ENCODE assay signal across 8 cellular contexts in genomic region chr3:151282921-151283320, GRCh38. TPM values are rescaled to one million over a fixed set of nuclear protein-coding genes. Genes with fewer than 3 reads are reported as not detected.
DNase-seq lines count a peak whose midpoint lies in the region; ATAC-seq and TF ChIP-seq lines count a peak whose summit lies in the region.

No MANE protein-coding gene starts in this region.

- in situ Hi-C loops in GM13977 (cut with MboI; ENCODE audit: low pct_unique_long_range_greater_than_20kb, low sequenced_read_pairs, unreplicated experiment), result no loop called here

- no peak overlapping the region for H2AFZ ChIP-seq in MM.1S (ENCODE audit: low read length)

- no peaks in the 10 kb centered on the region for H3K27me3 Mint-ChIP-seq in naive B cell

- no peak overlapping the region for H3K27ac ChIP-seq in MM.1S (ENCODE audit: low read length)

- no peak overlapping the region for H3K4me2 ChIP-seq in MM.1S (ENCODE audit: low read depth, low read length)

- H3K4me1 Mint-ChIP-seq in naive B cell, result peaks cover 26 to 40% (median 36%) of the 10 kb centered on the region in 3 donors

- H3K9me3 ChIP-seq in MM.1S (replicated peaks; ENCODE audit: insufficient read depth, low read length), result no peaks in the 10 kb centered on the region

- no peak overlapping the region for H3K4me3 Mint-ChIP-seq in naive B cell

- TF ChIP-seq CTCF in GM13977 (IDR thresholded peaks at IDR 0.05; ENCODE audit: extremely low read depth, insufficient read depth, missing control alignments) (peak; percentile 44), MM.1S (IDR thresholded peaks at IDR 0.05; ENCODE audit: low read length) (peak; percentile 58), epithelial cell of esophagus (IDR thresholded peaks at IDR 0.05; ENCODE audit: insufficient read depth, low read depth, low read length, missing control alignments) (peak; percentile 56)

- H3K4me3 ChIP-seq in MM.1S (ENCODE audit: low read length) (no peak overlapping the region), epithelial cell of esophagus (ENCODE audit: low read length) (no peak overlapping the region)

- DNase-seq in AG20443 (ENCODE audit: low spot score) (peak; percentile 56), GM13977 (ENCODE audit: low spot score) (peak; percentile 51), MM.1S (peak; percentile 59), SK-N-DZ (ENCODE audit: low spot score) (peak; percentile 59), epithelial cell of esophagus (ENCODE audit: low read depth) (peak; percentile 72), naive B cell (peak; percentile 62)
- DNase-seq in stimulated activated CD4-positive, alpha-beta T cell treated with anti-CD3 and anti-CD28 coated beads, Interleukin-4, amount 100 ng/mL, for 4 hours, result no peak

- H3K36me3 Mint-ChIP-seq in naive B cell, result no peaks in the 10 kb centered on the region

- no peaks in the 10 kb centered on the region for H3K4me1 ChIP-seq in MM.1S (ENCODE audit: low read length)

- H3K27me3 ChIP-seq in MM.1S (replicated peaks; ENCODE audit: insufficient read depth, low read length), result no peaks in the 10 kb centered on the region

- no peaks in the 10 kb centered on the region for H3K79me2 ChIP-seq in MM.1S (ENCODE audit: low read length)

- no peaks in the 10 kb centered on the region for H3K9me2 ChIP-seq in MM.1S (replicated peaks; ENCODE audit: insufficient read depth, low read length)

- H3K27ac Mint-ChIP-seq in naive B cell, result peak overlapping the region in 1 of 6 donors; percentile 89

- no peaks in the 10 kb centered on the region for H3K9me3 Mint-ChIP-seq in naive B cell

- H4K20me1 ChIP-seq in MM.1S (ENCODE audit: insufficient read depth, low read length), result no peaks in the 10 kb centered on the region

- H3K9ac ChIP-seq in MM.1S (ENCODE audit: low read length), result no peak overlapping the region

- no peaks in the 10 kb centered on the region for H3F3A ChIP-seq in MM.1S (ENCODE audit: insufficient read depth, low read length)

- no peaks in the 10 kb centered on the region for H3K36me3 ChIP-seq in MM.1S (replicated peaks; ENCODE audit: insufficient read depth, low read length)

- ATAC-seq in naive B cell (ENCODE audit: low read depth in 2 of 2), result peak in 1 of 2 donors; percentile 12
- ATAC-seq in GM18870 (IDR thresholded peaks at IDR 0.05; ENCODE audit: unreplicated experiment), result no peak

RNA-seq across cellular contexts. Expression of gene P2RY14, which starts 4.6 kb away (rescaled TPM):
- polyA plus RNA-seq in SK-N-DZ (2014; cell fraction: cytosol; rRNA removed), result not detected in 2 replicates
- polyA plus RNA-seq in SK-N-DZ (2014; cell fraction: nucleus; rRNA removed), result not detected in 2 replicates
- 10 to 100 TPM; 35.9 to 74.9 (median 53.4) TPM for polyA plus RNA-seq in naive B cell (ENCODE audit: low read depth in 6 of 6)

RNA-seq across cellular contexts. Expression of gene GPR87, which starts 33.7 kb away (rescaled TPM):
- not detected in 2 replicates for polyA plus RNA-seq in SK-N-DZ (2014; cell fraction: cytosol; rRNA removed)
- not detected in 2 replicates for polyA plus RNA-seq in SK-N-DZ (2014; cell fraction: nucleus; rRNA removed)
- polyA plus RNA-seq in naive B cell (ENCODE audit: low read depth in 6 of 6), result not detected

RNA-seq across cellular contexts. Expression of gene P2RY13, which starts 46.4 kb away (rescaled TPM):
- not detected in 2 replicates for polyA plus RNA-seq in SK-N-DZ (2014; cell fraction: cytosol; rRNA removed)
- polyA plus RNA-seq in SK-N-DZ (2014; cell fraction: nucleus; rRNA removed), result not detected in 2 replicates
- 1 to 10 TPM in 1 of 6 donors, under 1 TPM in 4, not detected in 1; 0.14 to 1.1 (median 0.29) TPM for polyA plus RNA-seq in naive B cell (ENCODE audit: low read depth in 6 of 6)

Comparison
In these comparisons a context has a peak if more than half of its experiments do, and no peak if none do; other contexts are left out.
1. DNase-seq: peak in AG20443 (single experiment), GM13977 (single experiment), MM.1S (single experiment), SK-N-DZ (single experiment), epithelial cell of esophagus (single experiment) and naive B cell (single experiment); none in stimulated activated CD4-positive, alpha-beta T cell treated with anti-CD3 and anti-CD28 coated beads, Interleukin-4, amount 100 ng/mL, for 4 hours (0 of 2).
2. Peak in every context shown above with its lines, with median percentiles within 50 percentile points of each other: CTCF ChIP-seq.